ENCODE assay signal across 8 cellular contexts in the genomic region with DNA sequence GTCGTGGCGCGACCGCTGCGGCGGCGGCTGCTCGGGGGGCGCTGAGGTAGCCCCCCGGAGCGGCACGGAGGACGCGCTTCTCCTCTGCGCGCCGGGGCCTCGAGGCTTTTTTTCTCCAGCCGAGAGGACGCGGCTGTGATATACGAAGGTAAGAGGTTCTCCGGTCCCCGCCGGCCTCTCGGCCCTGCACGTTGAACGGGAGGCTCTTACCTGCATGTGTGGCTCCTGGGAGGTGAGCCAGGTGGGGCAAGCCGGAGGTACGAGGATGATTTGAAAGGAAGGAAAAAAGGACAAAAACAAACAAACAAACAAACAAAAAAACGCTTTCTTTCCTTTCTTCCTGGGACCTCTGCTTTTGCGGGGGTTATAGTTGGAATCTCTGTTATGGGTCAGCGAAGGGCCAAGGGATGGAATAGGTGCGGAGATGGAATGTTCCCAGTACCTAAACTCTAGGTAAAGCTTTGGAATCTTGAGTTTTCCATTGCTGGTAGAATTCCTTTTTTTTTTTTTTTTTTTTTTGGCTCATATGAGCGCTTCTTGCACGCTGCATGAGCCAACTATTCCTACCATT. TPM values are rescaled to one million over a fixed set of nuclear protein-coding genes. Genes with fewer than 3 reads are reported as not detected.
DNase-seq lines count a peak whose midpoint lies in the region; ATAC-seq and TF ChIP-seq lines count a peak whose summit lies in the region.

No MANE protein-coding gene starts in this region.

- ATAC-seq in HG02938 (IDR thresholded peaks at IDR 0.05; ENCODE audit: unreplicated experiment) (peak; percentile 16), naive B cell (ENCODE audit: low read depth in 2 of 2) (peak in 1 of 2 donors; percentile 8)

- H3K36me3 Mint-ChIP-seq in naive B cell: no peaks in the 10 kb centered on the region

- H3K4me3 Mint-ChIP-seq in naive B cell: peak overlapping the region; percentile 88 to 95 (median 92)

- no peaks in the 10 kb centered on the region for H3K27me3 Mint-ChIP-seq in naive B cell

- H3K9me3 ChIP-seq in Peyer's patch (no peaks in the 10 kb centered on the region), duodenal mucosa (ENCODE audit: control insufficient read depth in 1 of 2, low read length in 2 of 2) (no peaks in the 10 kb centered on the region)

- no peaks in the 10 kb centered on the region for H3K9me3 Mint-ChIP-seq in naive B cell

- peak; percentile 77 for DNase-seq in activated CD8-positive, alpha-beta memory T cell treated with anti-CD3 and anti-CD28 coated beads, Interleukin-2, amount 50 U/mL, for 48 hours
- no peak for DNase-seq in activated CD8-positive, alpha-beta memory T cell treated with anti-CD3 and anti-CD28 coated beads for 24 hours
- DNase-seq in Peyer's patch (peak in 1 of 3 donors; percentile 75), naive B cell (no peak), NK-92 (lab: John Stamatoyannopoulos, UW; ENCODE audit: unreplicated experiment) (no peak), SK-N-DZ (ENCODE audit: low spot score) (no peak)

- peak overlapping the region; percentile 70 to 87 (median 82) for H3K4me3 ChIP-seq in Peyer's patch
- H3K4me3 ChIP-seq in duodenal mucosa (ENCODE audit: low read depth in 1 of 2, low read length in 2 of 2): peak overlapping the region; percentile 89 to 93

- no peaks in the 10 kb centered on the region for H3K27me3 ChIP-seq in Peyer's patch
- H3K27me3 ChIP-seq in duodenal mucosa (ENCODE audit: control insufficient read depth in 1 of 2, insufficient read depth in 2 of 2, low read length in 2 of 2): no peaks in the 10 kb centered on the region

- H3K9ac ChIP-seq in duodenal mucosa (ENCODE audit: low read depth in 1 of 2, low read length in 2 of 2): peak overlapping the region; percentile 87 to 92

- no peak for TF ChIP-seq POLR2A in Peyer's patch (IDR thresholded peaks at IDR 0.05)

- H3K27ac ChIP-seq in Peyer's patch (peak overlapping the region; percentile 86 to 96 (median 92)), duodenal mucosa (ENCODE audit: low read depth, low read length) (peak overlapping the region; percentile 81)

- peak overlapping the region in 5 of 6 donors; percentile 9 to 92 (median 84) for H3K27ac Mint-ChIP-seq in naive B cell

- H3K4me1 Mint-ChIP-seq in naive B cell: peaks cover 28 to 42% (median 40%) of the 10 kb centered on the region in 3 donors

- H3K36me3 ChIP-seq in Peyer's patch (no peaks in the 10 kb centered on the region), duodenal mucosa (ENCODE audit: control insufficient read depth in 1 of 2, insufficient read depth in 2 of 2, low read length in 2 of 2) (no peaks in the 10 kb centered on the region)

- no peak for TF ChIP-seq CTCF in Peyer's patch (IDR thresholded peaks at IDR 0.05)

- peaks cover 0 to 4% (median 2%) of the 10 kb centered on the region in 4 donors for H3K4me1 ChIP-seq in Peyer's patch
- H3K4me1 ChIP-seq in duodenal mucosa (ENCODE audit: control insufficient read depth in 1 of 2, insufficient read depth in 2 of 2, low read length in 2 of 2): peaks cover 4 to 25% of the 10 kb centered on the region in 2 donors

RNA-seq across cellular contexts. Expression of a gene that starts 0.6 kb away (rescaled TPM):
- 10 to 100 TPM; 33.1 to 86.6 (median 43.5) TPM for total RNA-seq in Peyer's patch
- polyA plus RNA-seq in naive B cell (ENCODE audit: low read depth in 6 of 6): 10 to 100 TPM in 5 of 6 donors, 1 to 10 TPM in 1; 6.6 to 30.3 (median 25.5) TPM
- polyA plus RNA-seq in SK-N-DZ (2014; cell fraction: cytosol; rRNA removed): 4.2 and 6.3 TPM in 2 replicates
- polyA plus RNA-seq in SK-N-DZ (2014; cell fraction: nucleus; rRNA removed): 9.6 and 12.1 TPM in 2 replicates
